ENCODE assay signal across 15 cellular contexts in the genomic region with DNA sequence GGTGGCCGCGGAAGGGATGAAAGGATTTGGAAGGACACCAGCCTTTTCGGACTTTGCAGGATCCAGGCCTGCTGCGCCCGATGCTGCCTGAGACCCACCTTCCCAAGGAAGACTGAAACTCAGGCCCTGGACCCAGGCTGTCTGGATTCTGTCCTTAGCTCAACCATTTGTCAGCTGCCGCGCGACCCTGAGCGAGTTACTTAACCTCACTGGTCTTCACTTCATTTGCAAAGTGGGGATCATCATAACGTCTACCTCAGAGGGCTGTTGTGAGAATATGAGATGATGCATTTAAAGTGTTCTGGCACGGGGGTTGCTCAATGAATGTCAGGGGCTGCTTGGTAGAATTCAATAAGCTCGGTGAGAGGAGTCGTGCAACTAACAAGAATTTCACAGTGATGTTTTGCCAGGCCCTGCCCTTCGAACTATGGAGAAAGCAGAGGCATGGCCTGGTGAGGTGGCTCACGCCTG.
DNase-seq lines count a peak whose midpoint lies in the region; ATAC-seq, FAIRE-seq and TF ChIP-seq lines count a peak whose summit lies in the region.
"Had no signal": no experiment of that assay in that cellular context is flagged by ENCODE, and none has a peak within 500 bp of the region (broad histone marks: within the 10 kb centered on the region; RNA-seq: fewer than 3 reads in every experiment).

No MANE protein-coding gene starts in this region.

- H3K9me3 Mint-ChIP-seq in activated naive CD8-positive, alpha-beta T cell treated with anti-CD3 and anti-CD28 coated beads for 36 hours = peaks cover 5% of the 10 kb centered on the region

- ATAC-seq in Right ventricle myocardium inferior (no peak), left cardiac atrium (no peak), HG03095 (IDR thresholded peaks at IDR 0.05; ENCODE audit: unreplicated experiment) (no peak), HG03442 (IDR thresholded peaks at IDR 0.05; ENCODE audit: unreplicated experiment) (no peak)
- ATAC-seq: HepG2 had no signal

- H3K4me1 ChIP-seq in kidney (ENCODE audit: control insufficient read depth in 1 of 2, insufficient read depth in 1 of 2, low read depth in 1 of 2, low read length in 2 of 2) = peaks cover 0 to 9% of the 10 kb centered on the region in 2 donors
- peaks cover 17% of the 10 kb centered on the region for H3K4me1 ChIP-seq in stomach smooth muscle (ENCODE audit: control insufficient read depth, insufficient read depth, low read length)
- H3K4me1 ChIP-seq in colonic mucosa = no peaks in the 10 kb centered on the region

- no peaks in the 10 kb centered on the region for H3K9me3 ChIP-seq in kidney (ENCODE audit: control insufficient read depth in 1 of 2, low read length in 2 of 2)
- H3K9me3 ChIP-seq in stomach smooth muscle (ENCODE audit: control insufficient read depth in 2 of 2, low read length in 2 of 2) = peaks cover 3 to 5% of the 10 kb centered on the region in 2 donors
- H3K9me3 ChIP-seq in colonic mucosa = no peaks in the 10 kb centered on the region
- H3K9me3 ChIP-seq: pancreas, tibial artery had no signal

- no peak overlapping the region for H3K27ac Mint-ChIP-seq in activated naive CD8-positive, alpha-beta T cell treated with anti-CD3 and anti-CD28 coated beads for 36 hours

- TF ChIP-seq CTCF in kidney (IDR thresholded peaks at IDR 0.05; ENCODE audit: borderline replicate concordance, extremely low read depth, insufficient read depth) (no peak), colonic mucosa (IDR thresholded peaks at IDR 0.05) (no peak)

- H3K36me3 ChIP-seq in kidney (ENCODE audit: control insufficient read depth in 1 of 2, insufficient read depth in 2 of 2, low read length in 2 of 2) = no peaks in the 10 kb centered on the region
- no peaks in the 10 kb centered on the region for H3K36me3 ChIP-seq in stomach smooth muscle (ENCODE audit: control insufficient read depth in 2 of 2, insufficient read depth in 2 of 2, low read length in 2 of 2)
- no peaks in the 10 kb centered on the region for H3K36me3 ChIP-seq in colonic mucosa
- H3K36me3 ChIP-seq: pancreas, tibial artery had no signal

- peak; percentile 66 for DNase-seq in Right ventricle myocardium inferior (ENCODE audit: missing footprints)
- DNase-seq in left cardiac atrium = no peak
- no peak for DNase-seq in activated naive CD8-positive, alpha-beta T cell treated with anti-CD3 and anti-CD28 coated beads for 36 hours
- DNase-seq in kidney = peak; percentile 71
- DNase-seq in colonic mucosa = no peak
- DNase-seq: EL, NCI-H2081, SW 1271, tibial artery had no signal

- H3K27ac ChIP-seq in kidney (ENCODE audit: low read depth in 2 of 2, low read length in 2 of 2) (no peak overlapping the region), stomach smooth muscle (ENCODE audit: low read length) (no peak overlapping the region), colonic mucosa (no peak overlapping the region)
- H3K27ac ChIP-seq: pancreas, tibial artery had no signal

- peaks cover 27% of the 10 kb centered on the region for H3K4me1 Mint-ChIP-seq in activated naive CD8-positive, alpha-beta T cell treated with anti-CD3 and anti-CD28 coated beads for 36 hours

- intact Hi-C loops in Right ventricle myocardium inferior (cut with DNase I) (loop anchor here (5.0 kb wide), 1 partner anchor 65 kb away; no protein-coding TSS in a partner anchor), left cardiac atrium (cut with DNase I) (no loop called here), kidney (cut with DNase I) (no loop called here), colonic mucosa (cut with DNase I) (loop anchor here (5.0 kb wide), 1 partner anchor 245 kb away; no protein-coding TSS in a partner anchor)

- no peak overlapping the region for H3K9ac ChIP-seq in kidney (ENCODE audit: low read length in 2 of 2)
- no peak overlapping the region for H3K9ac ChIP-seq in stomach smooth muscle (ENCODE audit: low read length in 2 of 2)
- no peak overlapping the region for H3K9ac ChIP-seq in colonic mucosa (ENCODE audit: low read depth in 2 of 2, low read length in 2 of 2)

- FAIRE-seq in kidney (lab: Jason Lieb, UNC) = no peak
- FAIRE-seq: GM18507, HepG2, pancreas had no signal

- H3K4me3 Mint-ChIP-seq in activated naive CD8-positive, alpha-beta T cell treated with anti-CD3 and anti-CD28 coated beads for 36 hours = peak overlapping the region; percentile 64

- H3K27me3 ChIP-seq in stomach smooth muscle (ENCODE audit: control insufficient read depth in 1 of 2, insufficient read depth in 2 of 2, low read length in 2 of 2) (peaks cover 42 to 49% of the 10 kb centered on the region in 2 donors), colonic mucosa (no peaks in the 10 kb centered on the region)

- peaks cover 93% of the 10 kb centered on the region for H3K27me3 Mint-ChIP-seq in activated naive CD8-positive, alpha-beta T cell treated with anti-CD3 and anti-CD28 coated beads for 36 hours

- H3K4me3 ChIP-seq in kidney (ENCODE audit: low read length in 2 of 2) (peak overlapping the region in 1 of 2 donors; percentile 38), stomach smooth muscle (ENCODE audit: low read length in 2 of 2) (peak overlapping the region; percentile 37 to 49), colonic mucosa (no peak overlapping the region)

- peaks cover 6% of the 10 kb centered on the region for H3K36me3 Mint-ChIP-seq in activated naive CD8-positive, alpha-beta T cell treated with anti-CD3 and anti-CD28 coated beads for 36 hours

Comparison
In these comparisons a context has a peak if more than half of its experiments do, and no peak if none do; other contexts are left out.
1. DNase-seq: peak in Right ventricle myocardium inferior (single experiment) and kidney (single experiment); none in left cardiac atrium (single experiment), activated naive CD8-positive, alpha-beta T cell treated with anti-CD3 and anti-CD28 coated beads for 36 hours (single experiment) and colonic mucosa (single experiment).
2. intact Hi-C loops: an anchor here in Right ventricle myocardium inferior (5.0 kb wide) and colonic mucosa (5.0 kb wide); none called in left cardiac atrium and kidney.